ENCODE assay signal across 20 cellular contexts in genomic region chr1:8136766-8137165, GRCh38.
DNase-seq lines count a peak whose midpoint lies in the region; ATAC-seq and TF ChIP-seq lines count a peak whose summit lies in the region.
"Had no signal": no experiment of that assay in that cellular context is flagged by ENCODE, and none has a peak within 500 bp of the region (broad histone marks: within the 10 kb centered on the region; RNA-seq: fewer than 3 reads in every experiment).

No MANE protein-coding gene starts in this region.

- peaks cover 79 to 85% of the 10 kb centered on the region in 2 experiments for H3K4me1 ChIP-seq in HCT116 (ENCODE audit: control insufficient read depth in 1 of 2, insufficient read depth in 2 of 2, low read length in 2 of 2)
- H3K4me1 ChIP-seq in mesodermal cell (ENCODE audit: control insufficient read depth, insufficient read depth, low read length, poor library complexity, severe bottlenecking): peaks cover 58% of the 10 kb centered on the region
- H3K4me1 ChIP-seq in skeletal muscle tissue (ENCODE audit: control insufficient read depth in 3 of 3, insufficient read depth in 3 of 3, low read length in 3 of 3): peaks cover 19 to 25% (median 24%) of the 10 kb centered on the region in 3 donors
- H3K4me1 ChIP-seq: Peyer's patch had no signal

- no peak for TF ChIP-seq POLR2A in HCT116 (IDR thresholded peaks at IDR 0.05; ENCODE audit: borderline replicate concordance, extremely low read depth, insufficient read depth, insufficient read length)

- H4K20me1 ChIP-seq in HCT116 (ENCODE audit: insufficient read depth): no peaks in the 10 kb centered on the region

- H3K4me2 ChIP-seq in HCT116 (ENCODE audit: low read length): peak overlapping the region; percentile 67

- no TSS peak for BruUV-seq in HCT116 (replicated peaks; lab: Mats Ljungman, UMichigan)

- no peaks in the 10 kb centered on the region for H3K27me3 ChIP-seq in HCT116 (ENCODE audit: insufficient read depth, low read length)
- H3K27me3 ChIP-seq in skeletal muscle tissue (ENCODE audit: control insufficient read depth in 3 of 3, insufficient read depth in 3 of 3, low read length in 3 of 3): no peaks in the 10 kb centered on the region
- H3K27me3 ChIP-seq: Peyer's patch, upper lobe of right lung had no signal

- DNase-seq in HCT116 (ENCODE audit: low read depth, low spot score): no peak
- DNase-seq in activated T-cell treated with anti-CD3 and anti-CD28 coated beads, Interleukin-2, amount 50 U/mL, for 24 hours: no peak
- DNase-seq: CD4-positive, alpha-beta T cell; effector memory CD8-positive, alpha-beta T cell; H7; Karpas-422; left colon; NCI-H1417; NCI-H82; Peyer's patch; stimulated activated CD4-positive, alpha-beta T cell treated with anti-CD3 and anti-CD28 coated beads, Interleukin-12 subunit alpha, Interleukin-12 subunit beta, amount 100 ng/mL, for 4 hours; upper lobe of right lung had no signal

- no peaks in the 10 kb centered on the region for H3K9me3 ChIP-seq in HCT116 (ENCODE audit: control insufficient read depth in 1 of 2, insufficient read depth in 1 of 2, low read depth in 1 of 2, low read length in 2 of 2)
- H3K9me3 ChIP-seq in mesodermal cell (ENCODE audit: control insufficient read depth, low read length): no peaks in the 10 kb centered on the region
- H3K9me3 ChIP-seq in skeletal muscle tissue (ENCODE audit: control insufficient read depth in 3 of 3, low read length in 3 of 3): no peaks in the 10 kb centered on the region
- H3K9me3 ChIP-seq: Peyer's patch, upper lobe of right lung had no signal

- no peaks in the 10 kb centered on the region for H3K36me3 Mint-ChIP-seq in brain
- no peaks in the 10 kb centered on the region for H3K36me3 Mint-ChIP-seq in activated T-cell treated with anti-CD3 and anti-CD28 coated beads, Interleukin-2, amount 50 U/mL, for 24 hours (ENCODE audit: low read depth)
- H3K36me3 Mint-ChIP-seq: activated naive CD4-positive, alpha-beta T cell treated with anti-CD3 and anti-CD28 coated beads, Interleukin-2, amount 50 U/mL, for 24 hours had no signal

- H3K27ac ChIP-seq in HCT116 (ENCODE audit: low read depth, low read length) (peak overlapping the region; percentile 97), mesodermal cell (ENCODE audit: low read depth, low read length, severe bottlenecking) (peak overlapping the region; percentile 92), skeletal muscle tissue (ENCODE audit: low read depth, low read length) (peak overlapping the region; percentile 64)

- ATAC-seq in HCT116 (no peak), GM21447 (IDR thresholded peaks at IDR 0.05; ENCODE audit: unreplicated experiment) (no peak), GM21717 (IDR thresholded peaks at IDR 0.05; ENCODE audit: unreplicated experiment) (no peak), HG02623 (IDR thresholded peaks at IDR 0.05; ENCODE audit: unreplicated experiment) (no peak)
- ATAC-seq: effector memory CD8-positive, alpha-beta T cell; left colon; stimulated activated effector memory CD8-positive, alpha-beta T cell treated with anti-CD3 and anti-CD28 coated beads, Interleukin-12 subunit alpha, Interleukin-12 subunit beta, amount 100 ng/mL, for 72 hours; upper lobe of right lung had no signal

- no peaks in the 10 kb centered on the region for H3K9me2 ChIP-seq in HCT116 (ENCODE audit: insufficient read depth)

- peaks cover 19% of the 10 kb centered on the region for H3K27me3 Mint-ChIP-seq in brain
- peaks cover 26% of the 10 kb centered on the region for H3K27me3 Mint-ChIP-seq in activated T-cell treated with anti-CD3 and anti-CD28 coated beads, Interleukin-2, amount 50 U/mL, for 24 hours

- H3K4me3 Mint-ChIP-seq in brain: peak overlapping the region in 1 of 5 experiments; percentile 60
- no peak overlapping the region for H3K4me3 Mint-ChIP-seq in activated T-cell treated with anti-CD3 and anti-CD28 coated beads, Interleukin-2, amount 50 U/mL, for 24 hours
- H3K4me3 Mint-ChIP-seq: activated naive CD4-positive, alpha-beta T cell treated with anti-CD3 and anti-CD28 coated beads, Interleukin-2, amount 50 U/mL, for 24 hours; CD4-positive, alpha-beta T cell; effector memory CD8-positive, alpha-beta T cell; stimulated activated effector memory CD8-positive, alpha-beta T cell treated with anti-CD3 and anti-CD28 coated beads, Interleukin-12 subunit alpha, Interleukin-12 subunit beta, amount 100 ng/mL, for 72 hours had no signal

- peaks cover 34% of the 10 kb centered on the region for H3K4me1 Mint-ChIP-seq in brain
- peaks cover 6% of the 10 kb centered on the region for H3K4me1 Mint-ChIP-seq in activated T-cell treated with anti-CD3 and anti-CD28 coated beads, Interleukin-2, amount 50 U/mL, for 24 hours (ENCODE audit: low read depth)
- H3K4me1 Mint-ChIP-seq: activated naive CD4-positive, alpha-beta T cell treated with anti-CD3 and anti-CD28 coated beads, Interleukin-2, amount 50 U/mL, for 24 hours had no signal

- no peak for TF ChIP-seq RAD21 in HCT116 (IDR thresholded peaks at IDR 0.05; ENCODE audit: low read depth)

- no peak for TF ChIP-seq CTCF in HCT116 (IDR thresholded peaks at IDR 0.05 in 2 of 3, conservative IDR thresholded peaks at IDR 0.05 in 1 of 3; ENCODE audit: borderline replicate concordance in 1 of 3, insufficient read depth in 1 of 3, low read depth in 2 of 3, low read length in 2 of 3)
- TF ChIP-seq CTCF in brain (conservative IDR thresholded peaks at IDR 0.05): no peak

- no peak overlapping the region for H3K9ac ChIP-seq in HCT116 (ENCODE audit: low read length)
- H3K9ac ChIP-seq in skeletal muscle tissue (ENCODE audit: low read depth in 1 of 3, low read length in 3 of 3): no peak overlapping the region

- POLR2A ChIA-PET in HCT116 (lab: Charles Lee): interaction anchor here (1.2 to 6.7 kb wide), 11 partner anchors 9 to 112 kb away, joined by 3 to 48 read pairs (median 4); no protein-coding TSS in a partner anchor

- peaks cover 0 to 7% (median 0%) of the 10 kb centered on the region in 5 experiments for H3K9me3 Mint-ChIP-seq in brain
- no peaks in the 10 kb centered on the region for H3K9me3 Mint-ChIP-seq in activated T-cell treated with anti-CD3 and anti-CD28 coated beads, Interleukin-2, amount 50 U/mL, for 24 hours
- H3K9me3 Mint-ChIP-seq: activated naive CD4-positive, alpha-beta T cell treated with anti-CD3 and anti-CD28 coated beads, Interleukin-2, amount 50 U/mL, for 24 hours; CD4-positive, alpha-beta T cell; effector memory CD8-positive, alpha-beta T cell; stimulated activated effector memory CD8-positive, alpha-beta T cell treated with anti-CD3 and anti-CD28 coated beads, Interleukin-12 subunit alpha, Interleukin-12 subunit beta, amount 100 ng/mL, for 72 hours had no signal

- CTCF ChIA-PET in HCT116 (lab: Charles Lee): no interaction called here

- no peak overlapping the region for H3K4me3 ChIP-seq in HCT116 (replicated peaks in 1 of 2; ENCODE audit: low read depth in 1 of 2, low read length in 2 of 2)
- H3K4me3 ChIP-seq in mesodermal cell (ENCODE audit: extremely low read depth, insufficient read depth, low read length, poor library complexity, severe bottlenecking): no peak overlapping the region
- H3K4me3 ChIP-seq in skeletal muscle tissue (ENCODE audit: low read length in 3 of 3): no peak overlapping the region
- H3K4me3 ChIP-seq: Peyer's patch, upper lobe of right lung had no signal

- intact Hi-C loops in HCT116 (cut with micrococcal nuclease): no loop called here

- H2AFZ ChIP-seq in HCT116 (ENCODE audit: low read depth, low read length, poor library complexity, severe bottlenecking): no peak overlapping the region

- 84 to 95% methylated on average over 2 to 4 of the region's 5 CpGs for WGBS in mesodermal cell (ENCODE audit: insufficient coverage in 2 of 2), 2 experiments

- RAD21 ChIA-PET in HCT116 (lab: Charles Lee; ENCODE audit: low non-redundant PET in 1 of 2, low total read pairs in 2 of 2, uncharacterized antibody in 2 of 2, unreplicated experiment in 2 of 2): no interaction called here

- H3K36me3 ChIP-seq in HCT116 (ENCODE audit: control insufficient read depth in 1 of 2, insufficient read depth in 2 of 2, low read length in 2 of 2) (no peaks in the 10 kb centered on the region), mesodermal cell (ENCODE audit: control insufficient read depth, insufficient read depth, low read length) (no peaks in the 10 kb centered on the region), skeletal muscle tissue (ENCODE audit: control insufficient read depth in 3 of 3, insufficient read depth in 3 of 3, low read length in 3 of 3) (no peaks in the 10 kb centered on the region)
- H3K36me3 ChIP-seq: Peyer's patch, upper lobe of right lung had no signal

- H3K79me2 ChIP-seq in HCT116 (ENCODE audit: insufficient read depth, low read length): no peaks in the 10 kb centered on the region

- H3K27ac Mint-ChIP-seq in brain: peak overlapping the region in 3 of 5 experiments; percentile 10 to 83 (median 56)
- no peak overlapping the region for H3K27ac Mint-ChIP-seq in activated T-cell treated with anti-CD3 and anti-CD28 coated beads, Interleukin-2, amount 50 U/mL, for 24 hours
- H3K27ac Mint-ChIP-seq: activated naive CD4-positive, alpha-beta T cell treated with anti-CD3 and anti-CD28 coated beads, Interleukin-2, amount 50 U/mL, for 24 hours; CD4-positive, alpha-beta T cell; effector memory CD8-positive, alpha-beta T cell; stimulated activated effector memory CD8-positive, alpha-beta T cell treated with anti-CD3 and anti-CD28 coated beads, Interleukin-12 subunit alpha, Interleukin-12 subunit beta, amount 100 ng/mL, for 72 hours had no signal

TF ChIP-seq in HCT116, 20 proteins besides CTCF, POLR2A, EP300 and RAD21:
- TF ChIP-seq TCF7L2 (IDR thresholded peaks at IDR 0.05; ENCODE audit: borderline replicate concordance, extremely low read depth, insufficient read depth, insufficient read length) (no peak), ZFX (IDR thresholded peaks at IDR 0.05) (no peak), MAX (IDR thresholded peaks at IDR 0.05) (no peak), POLR2AphosphoS5 (IDR thresholded peaks at IDR 0.05; ENCODE audit: low read depth, low read length) (no peak)
